In genomic region chr2:150916434-150916833, GRCh38 we compare ENCODE assay signal across 15 cellular contexts.
A peak's percentile ranks its signal among the peaks of the same experiment; 100 is the strongest.
DNase-seq lines count a peak whose midpoint lies in the region; ATAC-seq and TF ChIP-seq lines count a peak whose summit lies in the region.
"Had no signal": no experiment of that assay in that cellular context is flagged by ENCODE, and none has a peak within 500 bp of the region (broad histone marks: within the 10 kb centered on the region; RNA-seq: fewer than 3 reads in every experiment).

No MANE protein-coding gene starts in this region.

- no peak for TF ChIP-seq CTCF in glutamatergic neuron (IDR thresholded peaks at IDR 0.05; ENCODE audit: partially characterized antibody, unreplicated experiment)
- TF ChIP-seq CTCF in osteoblast (IDR thresholded peaks at IDR 0.05; ENCODE audit: extremely low read depth, low read depth, low read length), result no peak

- peaks cover 2% of the 10 kb centered on the region for H3K27me3 Mint-ChIP-seq in glutamatergic neuron (ENCODE audit: unreplicated experiment)
- no peaks in the 10 kb centered on the region for H3K27me3 Mint-ChIP-seq in T-helper 2 cell treated with Interferon-gamma antibody and Interleukin-4, amounts not matched to agents 5 μg/mL and 100 μg/mL, for 36 hours (ENCODE audit: low read depth)

- H3K9me3 ChIP-seq in osteoblast (ENCODE audit: low read depth, low read length), result no peaks in the 10 kb centered on the region
- H3K9me3 ChIP-seq: A549, BE2C had no signal

- peaks cover 29% of the 10 kb centered on the region for H3K4me1 ChIP-seq in osteoblast (ENCODE audit: insufficient read depth, low read length)
- H3K4me1 ChIP-seq: BE2C had no signal

- H3K27ac ChIP-seq in osteoblast (ENCODE audit: low read depth, low read length), result no peak overlapping the region
- H3K27ac ChIP-seq: A549, C4-2B had no signal

- no peak overlapping the region for H3K4me3 ChIP-seq in osteoblast (ENCODE audit: insufficient read depth, low read length)
- H3K4me3 ChIP-seq: A549 had no signal

- H2AFZ ChIP-seq in osteoblast (ENCODE audit: low read length), result no peak overlapping the region

- H3K4me1 Mint-ChIP-seq in glutamatergic neuron (ENCODE audit: low read depth, unreplicated experiment), result peaks cover 20% of the 10 kb centered on the region
- H3K4me1 Mint-ChIP-seq in stimulated activated effector memory CD8-positive, alpha-beta T cell treated with anti-CD3 and anti-CD28 coated beads, Interleukin-12 subunit alpha, Interleukin-12 subunit beta, amount 100 ng/mL, for 72 hours, result no peaks in the 10 kb centered on the region
- no peaks in the 10 kb centered on the region for H3K4me1 Mint-ChIP-seq in T-helper 2 cell treated with Interferon-gamma antibody and Interleukin-4, amounts not matched to agents 5 μg/mL and 100 μg/mL, for 36 hours (ENCODE audit: low read depth)
- H3K4me1 Mint-ChIP-seq: CD4-positive, alpha-beta memory T cell had no signal

- no peaks in the 10 kb centered on the region for H3K27me3 ChIP-seq in osteoblast (ENCODE audit: insufficient read depth, low read length)
- H3K27me3 ChIP-seq: BE2C had no signal

- peak overlapping the region; percentile 67 for H3K27ac Mint-ChIP-seq in glutamatergic neuron (ENCODE audit: unreplicated experiment)
- no peak overlapping the region for H3K27ac Mint-ChIP-seq in stimulated activated effector memory CD8-positive, alpha-beta T cell treated with anti-CD3 and anti-CD28 coated beads, Interleukin-12 subunit alpha, Interleukin-12 subunit beta, amount 100 ng/mL, for 72 hours
- no peak overlapping the region for H3K27ac Mint-ChIP-seq in T-helper 2 cell treated with Interferon-gamma antibody and Interleukin-4, amounts not matched to agents 5 μg/mL and 100 μg/mL, for 36 hours
- H3K27ac Mint-ChIP-seq: CD4-positive, alpha-beta memory T cell had no signal

- H3K4me2 ChIP-seq in osteoblast (ENCODE audit: insufficient read depth, low read length), result no peak overlapping the region
- H3K4me2 ChIP-seq: A549 had no signal

- no peaks in the 10 kb centered on the region for H3K36me3 ChIP-seq in osteoblast (ENCODE audit: insufficient read depth, low read length)
- H3K36me3 ChIP-seq: BE2C had no signal

- DNase-seq in NCI-H2227 (lab: John Stamatoyannopoulos, UW; ENCODE audit: unreplicated experiment) (peak; percentile 7), NCI-H2227 treated with DMSO at 0.1 percent for 48 hours (lab: John Stamatoyannopoulos, UW) (no peak), NCI-H82 treated with DMSO at 0.1 percent for 48 hours (lab: John Stamatoyannopoulos, UW; ENCODE audit: unreplicated experiment) (peak; percentile 6), glutamatergic neuron (no peak), osteoblast (ENCODE audit: insufficient read length, low spot score, missing footprints) (no peak)
- no peak for DNase-seq in stimulated activated effector memory CD8-positive, alpha-beta T cell treated with anti-CD3 and anti-CD28 coated beads, Interleukin-12 subunit alpha, Interleukin-12 subunit beta, amount 100 ng/mL, for 72 hours (ENCODE audit: low spot score in 2 of 2)
- DNase-seq in T-helper 2 cell treated with Interferon-gamma antibody and Interleukin-4, amounts not matched to agents 5 μg/mL and 100 μg/mL, for 36 hours (ENCODE audit: low spot score), result no peak
- no peak for DNase-seq in activated T-cell treated with anti-CD3 and anti-CD28 coated beads, Interleukin-2, amount 50 U/mL, for 48 hours
- DNase-seq: BE2C; CD4-positive, alpha-beta memory T cell; DND-41; GDM1 had no signal

- peak overlapping the region; percentile 64 for H3K4me3 Mint-ChIP-seq in glutamatergic neuron (ENCODE audit: unreplicated experiment)
- H3K4me3 Mint-ChIP-seq in stimulated activated effector memory CD8-positive, alpha-beta T cell treated with anti-CD3 and anti-CD28 coated beads, Interleukin-12 subunit alpha, Interleukin-12 subunit beta, amount 100 ng/mL, for 72 hours, result no peak overlapping the region
- no peak overlapping the region for H3K4me3 Mint-ChIP-seq in T-helper 2 cell treated with Interferon-gamma antibody and Interleukin-4, amounts not matched to agents 5 μg/mL and 100 μg/mL, for 36 hours
- H3K4me3 Mint-ChIP-seq: CD4-positive, alpha-beta memory T cell; HFFc6 had no signal

- no peaks in the 10 kb centered on the region for H4K20me1 ChIP-seq in osteoblast (ENCODE audit: insufficient read depth, low read length)

- H3K36me3 Mint-ChIP-seq in glutamatergic neuron (ENCODE audit: unreplicated experiment), result no peaks in the 10 kb centered on the region
- H3K36me3 Mint-ChIP-seq in stimulated activated effector memory CD8-positive, alpha-beta T cell treated with anti-CD3 and anti-CD28 coated beads, Interleukin-12 subunit alpha, Interleukin-12 subunit beta, amount 100 ng/mL, for 72 hours, result no peaks in the 10 kb centered on the region
- no peaks in the 10 kb centered on the region for H3K36me3 Mint-ChIP-seq in T-helper 2 cell treated with Interferon-gamma antibody and Interleukin-4, amounts not matched to agents 5 μg/mL and 100 μg/mL, for 36 hours (ENCODE audit: low read depth)
- H3K36me3 Mint-ChIP-seq: CD4-positive, alpha-beta memory T cell had no signal

- H3K9me3 Mint-ChIP-seq in glutamatergic neuron (ENCODE audit: unreplicated experiment), result no peaks in the 10 kb centered on the region
- H3K9me3 Mint-ChIP-seq in stimulated activated effector memory CD8-positive, alpha-beta T cell treated with anti-CD3 and anti-CD28 coated beads, Interleukin-12 subunit alpha, Interleukin-12 subunit beta, amount 100 ng/mL, for 72 hours, result no peaks in the 10 kb centered on the region
- H3K9me3 Mint-ChIP-seq in T-helper 2 cell treated with Interferon-gamma antibody and Interleukin-4, amounts not matched to agents 5 μg/mL and 100 μg/mL, for 36 hours, result no peaks in the 10 kb centered on the region
- H3K9me3 Mint-ChIP-seq: HFFc6 had no signal

- ATAC-seq in stimulated activated effector memory CD8-positive, alpha-beta T cell treated with anti-CD3 and anti-CD28 coated beads, Interleukin-12 subunit alpha, Interleukin-12 subunit beta, amount 100 ng/mL, for 72 hours, result peak; percentile 13
- ATAC-seq: A549 had no signal

- no peaks in the 10 kb centered on the region for H3K79me2 ChIP-seq in osteoblast (ENCODE audit: insufficient read depth, low read length)

Comparison
In these comparisons a context has a peak if more than half of its experiments do, and no peak if none do; other contexts are left out.
1. DNase-seq: peak in NCI-H2227 (single experiment) and NCI-H82 treated with DMSO at 0.1 percent for 48 hours (single experiment); none in NCI-H2227 treated with DMSO at 0.1 percent for 48 hours (single experiment), glutamatergic neuron (single experiment), stimulated activated effector memory CD8-positive, alpha-beta T cell treated with anti-CD3 and anti-CD28 coated beads, Interleukin-12 subunit alpha, Interleukin-12 subunit beta, amount 100 ng/mL, for 72 hours (0 of 2), T-helper 2 cell treated with Interferon-gamma antibody and Interleukin-4, amounts not matched to agents 5 μg/mL and 100 μg/mL, for 36 hours (single experiment), activated T-cell treated with anti-CD3 and anti-CD28 coated beads, Interleukin-2, amount 50 U/mL, for 48 hours (0 of 2) and osteoblast (single experiment).